1 cellular context compared by ENCODE assay signal in the genomic region with DNA sequence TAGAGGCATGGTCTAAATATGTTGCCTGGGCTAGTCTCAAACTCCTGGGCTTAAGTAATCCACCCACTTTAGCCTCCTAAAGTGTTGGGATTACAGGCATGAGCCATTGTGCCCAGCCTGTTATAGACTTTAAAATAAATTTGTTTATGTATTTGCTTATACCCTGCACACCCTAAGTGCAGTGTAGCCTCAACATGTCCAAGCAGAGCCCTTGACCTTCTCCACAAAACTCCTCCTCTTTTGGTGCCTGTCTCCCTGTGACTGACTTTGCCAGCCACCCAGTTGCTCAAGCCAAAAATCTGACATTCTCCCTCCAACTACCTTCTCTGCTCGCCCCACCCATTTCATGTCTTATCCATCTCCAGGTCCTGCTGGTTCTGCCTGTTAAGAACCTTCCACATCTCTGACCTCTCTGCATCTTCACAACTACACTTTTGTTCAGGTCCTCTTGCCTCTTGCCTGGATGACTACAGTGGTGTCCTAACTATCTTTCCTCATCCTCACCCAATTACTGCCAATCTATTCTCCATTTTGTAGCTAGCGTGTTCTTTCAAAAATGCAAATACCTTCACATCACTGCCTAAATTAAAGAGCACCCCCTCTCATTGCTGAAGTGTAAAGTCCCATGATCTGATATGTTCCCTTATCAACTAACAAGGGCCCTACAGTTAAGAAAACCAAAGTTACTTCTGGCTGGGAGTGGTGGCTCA.
TF ChIP-seq lines count a peak whose summit lies in the region.

No MANE protein-coding gene starts in this region.

TF ChIP-seq in K562, 482 proteins besides CTCF, POLR2A, EP300 and RAD21 (continued from another document and continues in another):
- TF ChIP-seq, protein P1, sequence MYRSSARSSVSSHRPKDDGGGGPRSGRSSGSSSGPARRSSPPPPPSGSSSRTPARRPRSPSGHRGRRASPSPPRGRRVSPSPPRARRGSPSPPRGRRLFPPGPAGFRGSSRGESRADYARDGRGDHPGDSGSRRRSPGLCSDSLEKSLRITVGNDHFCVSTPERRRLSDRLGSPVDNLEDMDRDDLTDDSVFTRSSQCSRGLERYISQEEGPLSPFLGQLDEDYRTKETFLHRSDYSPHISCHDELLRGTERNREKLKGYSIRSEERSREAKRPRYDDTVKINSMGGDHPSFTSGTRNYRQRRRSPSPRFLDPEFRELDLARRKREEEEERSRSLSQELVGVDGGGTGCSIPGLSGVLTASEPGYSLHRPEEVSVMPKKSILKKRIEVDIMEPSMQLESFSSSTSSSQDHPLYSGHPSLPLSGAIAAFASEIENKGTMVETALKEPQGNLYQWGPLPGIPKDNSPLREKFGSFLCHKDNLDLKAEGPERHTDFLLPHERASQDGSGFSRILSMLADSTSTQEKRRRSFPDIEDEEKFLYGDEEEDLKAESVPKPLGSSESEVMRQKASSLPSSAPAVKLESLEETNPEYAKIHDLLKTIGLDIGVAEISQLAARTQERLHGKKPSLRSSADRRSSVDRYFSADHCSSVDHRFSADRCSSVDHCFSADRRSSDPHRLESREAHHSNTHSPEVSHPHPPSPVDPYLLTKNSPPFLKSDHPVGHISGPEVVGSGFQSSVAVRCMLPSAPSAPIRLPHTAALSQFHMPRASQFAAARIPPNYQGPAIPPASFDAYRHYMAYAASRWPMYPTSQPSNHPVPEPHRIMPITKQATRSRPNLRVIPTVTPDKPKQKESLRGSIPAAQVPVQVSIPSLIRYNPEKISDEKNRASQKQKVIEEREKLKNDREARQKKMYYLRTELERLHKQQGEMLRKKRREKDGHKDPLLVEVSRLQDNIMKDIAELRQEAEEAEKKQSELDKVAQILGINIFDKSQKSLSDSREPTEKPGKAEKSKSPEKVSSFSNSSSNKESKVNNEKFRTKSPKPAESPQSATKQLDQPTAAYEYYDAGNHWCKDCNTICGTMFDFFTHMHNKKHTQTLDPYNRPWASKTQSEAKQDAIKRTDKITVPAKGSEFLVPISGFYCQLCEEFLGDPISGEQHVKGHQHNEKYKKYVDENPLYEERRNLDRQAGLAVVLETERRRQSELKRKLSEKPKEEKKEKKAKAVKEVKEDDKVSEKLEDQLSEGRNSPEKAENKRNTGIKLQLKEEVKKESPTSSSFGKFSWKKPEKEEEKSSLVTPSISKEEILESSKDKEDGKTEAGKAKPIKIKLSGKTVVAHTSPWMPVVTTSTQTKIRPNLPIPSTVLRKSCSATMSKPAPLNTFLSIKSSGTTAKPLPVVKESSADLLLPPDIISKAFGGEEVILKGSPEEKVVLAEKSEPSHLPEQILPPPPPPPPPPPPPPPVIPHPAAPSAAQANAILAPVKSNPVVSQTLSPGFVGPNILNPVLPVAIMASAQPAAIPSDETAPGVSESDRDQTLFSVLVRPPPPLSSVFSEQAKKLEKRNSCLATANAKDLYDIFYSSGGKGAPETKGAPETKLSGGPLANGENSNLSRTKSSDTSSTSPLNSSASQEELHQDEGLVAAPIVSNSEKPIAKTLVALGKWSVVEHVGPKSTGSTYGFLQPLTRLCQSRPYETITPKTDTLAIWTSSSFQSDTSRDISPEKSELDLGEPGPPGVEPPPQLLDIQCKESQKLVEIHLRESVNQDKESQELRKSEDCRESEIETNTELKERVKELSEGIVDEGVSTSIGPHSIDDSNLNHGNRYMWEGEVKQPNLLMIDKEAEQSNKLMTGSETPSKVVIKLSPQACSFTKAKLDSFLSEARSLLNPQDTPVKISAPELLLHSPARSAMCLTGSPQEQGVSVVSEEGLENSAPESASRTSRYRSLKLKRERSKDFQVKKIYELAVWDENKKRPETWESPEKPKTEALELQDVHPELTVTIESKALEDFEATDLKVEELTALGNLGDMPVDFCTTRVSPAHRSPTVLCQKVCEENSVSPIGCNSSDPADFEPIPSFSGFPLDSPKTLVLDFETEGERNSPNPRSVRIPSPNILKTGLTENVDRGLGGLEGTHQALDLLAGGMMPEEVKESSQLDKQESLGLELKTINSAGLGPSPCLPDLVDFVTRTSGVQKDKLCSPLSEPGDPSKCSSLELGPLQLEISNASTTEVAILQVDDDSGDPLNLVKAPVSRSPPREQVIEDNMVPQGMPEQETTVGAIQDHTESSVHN (IDR thresholded peaks at IDR 0.05; ENCODE audit: borderline replicate concordance in 1 of 2, low read depth in 1 of 2) = no peak
- TF ChIP-seq POLR3G (IDR thresholded peaks at IDR 0.05; ENCODE audit: extremely low read depth, insufficient read length, insufficient replicate concordance) (no peak), TBP (optimal IDR thresholded peaks at IDR 0.05; ENCODE audit: low read depth, low read length) (peak; percentile 51), CBX5 (IDR thresholded peaks at IDR 0.05; ENCODE audit: borderline replicate concordance, low read depth) (no peak), CBFA2T2 (conservative IDR thresholded peaks at IDR 0.05) (peak; percentile 46), CXXC5 (CRISPR knock-in tag; IDR thresholded peaks at IDR 0.05) (0 out of 2 replicates have a peak, but pooled peaks have one; percentile 33), TAL1 (IDR thresholded peaks at IDR 0.05) (peak; percentile 54), CTBP1 (IDR thresholded peaks at IDR 0.05; ENCODE audit: borderline replicate concordance) (peak; percentile 94), CBX8 (IDR thresholded peaks at IDR 0.05; ENCODE audit: borderline replicate concordance, extremely low read depth, low read depth, low read length, poor library complexity, severe bottlenecking) (no peak), RBM15 (IDR thresholded peaks at IDR 0.05; ENCODE audit: insufficient read depth, low read length) (no peak), NFIC (IDR thresholded peaks at IDR 0.05) (0 out of 2 replicates have a peak, but pooled peaks have one; percentile 21), ZNF3 (CRISPR knock-in tag; IDR thresholded peaks at IDR 0.05) (no peak), SRSF1 (IDR thresholded peaks at IDR 0.05; ENCODE audit: low read depth, low read length) (no peak), ZNF354B (CRISPR knock-in tag; IDR thresholded peaks at IDR 0.05) (no peak), BRCA1 (IDR thresholded peaks at IDR 0.05) (no peak), BRCA1 (CRISPR knock-in tag; IDR thresholded peaks at IDR 0.05) (no peak), NEUROD1 (IDR thresholded peaks at IDR 0.05; ENCODE audit: borderline replicate concordance, low read depth, low read length, partially characterized antibody) (no peak), TAF1 (IDR thresholded peaks at IDR 0.05; ENCODE audit: control insufficient read depth, extremely low read depth, insufficient read depth, low read length, severe bottlenecking) (no peak), ZNF197 (CRISPR knock-in tag; IDR thresholded peaks at IDR 0.05; ENCODE audit: low read depth) (no peak), ARID1B (IDR thresholded peaks at IDR 0.05) (peak; percentile 82), GABPA (tag; conservative IDR thresholded peaks at IDR 0.05; ENCODE audit: low read depth) (no peak), ZNF436 (CRISPR knock-in tag; IDR thresholded peaks at IDR 0.05) (no peak), THRAP3 (IDR thresholded peaks at IDR 0.05; ENCODE audit: borderline replicate concordance) (no peak), ZNF551 (CRISPR knock-in tag; IDR thresholded peaks at IDR 0.05) (no peak), RBM39 (optimal IDR thresholded peaks at IDR 0.05; ENCODE audit: low read depth, low read length) (no peak), POLR2AphosphoS5 (IDR thresholded peaks at IDR 0.05; ENCODE audit: control insufficient read depth, insufficient read depth, low read depth, low read length) (0 out of 2 replicates have a peak, but pooled peaks have one; percentile 24), MCM3 (IDR thresholded peaks at IDR 0.05) (no peak), CEBPB (tag; IDR thresholded peaks at IDR 0.05) (peak; percentile 11; the same call in 1 of the 2 replicates), BRF1 (IDR thresholded peaks at IDR 0.05; ENCODE audit: borderline replicate concordance, extremely low read depth, insufficient read length) (no peak), ZNF431 (CRISPR knock-in tag; IDR thresholded peaks at IDR 0.05) (no peak), TEAD2 (tag; IDR thresholded peaks at IDR 0.05) (no peak), XRCC5 (IDR thresholded peaks at IDR 0.05; ENCODE audit: low read depth, low read length) (no peak), ZNF184 (CRISPR knock-in tag; IDR thresholded peaks at IDR 0.05) (no peak)
- TF ChIP-seq, protein P2, sequence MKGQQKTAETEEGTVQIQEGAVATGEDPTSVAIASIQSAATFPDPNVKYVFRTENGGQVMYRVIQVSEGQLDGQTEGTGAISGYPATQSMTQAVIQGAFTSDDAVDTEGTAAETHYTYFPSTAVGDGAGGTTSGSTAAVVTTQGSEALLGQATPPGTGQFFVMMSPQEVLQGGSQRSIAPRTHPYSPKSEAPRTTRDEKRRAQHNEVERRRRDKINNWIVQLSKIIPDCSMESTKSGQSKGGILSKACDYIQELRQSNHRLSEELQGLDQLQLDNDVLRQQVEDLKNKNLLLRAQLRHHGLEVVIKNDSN (CRISPR knock-in tag; IDR thresholded peaks at IDR 0.05) = no peak
- TF ChIP-seq, protein P3, sequence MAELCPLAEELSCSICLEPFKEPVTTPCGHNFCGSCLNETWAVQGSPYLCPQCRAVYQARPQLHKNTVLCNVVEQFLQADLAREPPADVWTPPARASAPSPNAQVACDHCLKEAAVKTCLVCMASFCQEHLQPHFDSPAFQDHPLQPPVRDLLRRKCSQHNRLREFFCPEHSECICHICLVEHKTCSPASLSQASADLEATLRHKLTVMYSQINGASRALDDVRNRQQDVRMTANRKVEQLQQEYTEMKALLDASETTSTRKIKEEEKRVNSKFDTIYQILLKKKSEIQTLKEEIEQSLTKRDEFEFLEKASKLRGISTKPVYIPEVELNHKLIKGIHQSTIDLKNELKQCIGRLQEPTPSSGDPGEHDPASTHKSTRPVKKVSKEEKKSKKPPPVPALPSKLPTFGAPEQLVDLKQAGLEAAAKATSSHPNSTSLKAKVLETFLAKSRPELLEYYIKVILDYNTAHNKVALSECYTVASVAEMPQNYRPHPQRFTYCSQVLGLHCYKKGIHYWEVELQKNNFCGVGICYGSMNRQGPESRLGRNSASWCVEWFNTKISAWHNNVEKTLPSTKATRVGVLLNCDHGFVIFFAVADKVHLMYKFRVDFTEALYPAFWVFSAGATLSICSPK (IDR thresholded peaks at IDR 0.05; ENCODE audit: borderline replicate concordance) = no peak
- TF ChIP-seq, protein P4, sequence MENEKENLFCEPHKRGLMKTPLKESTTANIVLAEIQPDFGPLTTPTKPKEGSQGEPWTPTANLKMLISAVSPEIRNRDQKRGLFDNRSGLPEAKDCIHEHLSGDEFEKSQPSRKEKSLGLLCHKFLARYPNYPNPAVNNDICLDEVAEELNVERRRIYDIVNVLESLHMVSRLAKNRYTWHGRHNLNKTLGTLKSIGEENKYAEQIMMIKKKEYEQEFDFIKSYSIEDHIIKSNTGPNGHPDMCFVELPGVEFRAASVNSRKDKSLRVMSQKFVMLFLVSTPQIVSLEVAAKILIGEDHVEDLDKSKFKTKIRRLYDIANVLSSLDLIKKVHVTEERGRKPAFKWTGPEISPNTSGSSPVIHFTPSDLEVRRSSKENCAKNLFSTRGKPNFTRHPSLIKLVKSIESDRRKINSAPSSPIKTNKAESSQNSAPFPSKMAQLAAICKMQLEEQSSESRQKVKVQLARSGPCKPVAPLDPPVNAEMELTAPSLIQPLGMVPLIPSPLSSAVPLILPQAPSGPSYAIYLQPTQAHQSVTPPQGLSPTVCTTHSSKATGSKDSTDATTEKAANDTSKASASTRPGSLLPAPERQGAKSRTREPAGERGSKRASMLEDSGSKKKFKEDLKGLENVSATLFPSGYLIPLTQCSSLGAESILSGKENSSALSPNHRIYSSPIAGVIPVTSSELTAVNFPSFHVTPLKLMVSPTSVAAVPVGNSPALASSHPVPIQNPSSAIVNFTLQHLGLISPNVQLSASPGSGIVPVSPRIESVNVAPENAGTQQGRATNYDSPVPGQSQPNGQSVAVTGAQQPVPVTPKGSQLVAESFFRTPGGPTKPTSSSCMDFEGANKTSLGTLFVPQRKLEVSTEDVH (IDR thresholded peaks at IDR 0.05; ENCODE audit: low read depth, partially characterized antibody) = no peak
- TF ChIP-seq, protein P5, sequence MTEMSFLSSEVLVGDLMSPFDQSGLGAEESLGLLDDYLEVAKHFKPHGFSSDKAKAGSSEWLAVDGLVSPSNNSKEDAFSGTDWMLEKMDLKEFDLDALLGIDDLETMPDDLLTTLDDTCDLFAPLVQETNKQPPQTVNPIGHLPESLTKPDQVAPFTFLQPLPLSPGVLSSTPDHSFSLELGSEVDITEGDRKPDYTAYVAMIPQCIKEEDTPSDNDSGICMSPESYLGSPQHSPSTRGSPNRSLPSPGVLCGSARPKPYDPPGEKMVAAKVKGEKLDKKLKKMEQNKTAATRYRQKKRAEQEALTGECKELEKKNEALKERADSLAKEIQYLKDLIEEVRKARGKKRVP (CRISPR knock-in tag; IDR thresholded peaks at IDR 0.05) = no peak
- TF ChIP-seq, protein P6, sequence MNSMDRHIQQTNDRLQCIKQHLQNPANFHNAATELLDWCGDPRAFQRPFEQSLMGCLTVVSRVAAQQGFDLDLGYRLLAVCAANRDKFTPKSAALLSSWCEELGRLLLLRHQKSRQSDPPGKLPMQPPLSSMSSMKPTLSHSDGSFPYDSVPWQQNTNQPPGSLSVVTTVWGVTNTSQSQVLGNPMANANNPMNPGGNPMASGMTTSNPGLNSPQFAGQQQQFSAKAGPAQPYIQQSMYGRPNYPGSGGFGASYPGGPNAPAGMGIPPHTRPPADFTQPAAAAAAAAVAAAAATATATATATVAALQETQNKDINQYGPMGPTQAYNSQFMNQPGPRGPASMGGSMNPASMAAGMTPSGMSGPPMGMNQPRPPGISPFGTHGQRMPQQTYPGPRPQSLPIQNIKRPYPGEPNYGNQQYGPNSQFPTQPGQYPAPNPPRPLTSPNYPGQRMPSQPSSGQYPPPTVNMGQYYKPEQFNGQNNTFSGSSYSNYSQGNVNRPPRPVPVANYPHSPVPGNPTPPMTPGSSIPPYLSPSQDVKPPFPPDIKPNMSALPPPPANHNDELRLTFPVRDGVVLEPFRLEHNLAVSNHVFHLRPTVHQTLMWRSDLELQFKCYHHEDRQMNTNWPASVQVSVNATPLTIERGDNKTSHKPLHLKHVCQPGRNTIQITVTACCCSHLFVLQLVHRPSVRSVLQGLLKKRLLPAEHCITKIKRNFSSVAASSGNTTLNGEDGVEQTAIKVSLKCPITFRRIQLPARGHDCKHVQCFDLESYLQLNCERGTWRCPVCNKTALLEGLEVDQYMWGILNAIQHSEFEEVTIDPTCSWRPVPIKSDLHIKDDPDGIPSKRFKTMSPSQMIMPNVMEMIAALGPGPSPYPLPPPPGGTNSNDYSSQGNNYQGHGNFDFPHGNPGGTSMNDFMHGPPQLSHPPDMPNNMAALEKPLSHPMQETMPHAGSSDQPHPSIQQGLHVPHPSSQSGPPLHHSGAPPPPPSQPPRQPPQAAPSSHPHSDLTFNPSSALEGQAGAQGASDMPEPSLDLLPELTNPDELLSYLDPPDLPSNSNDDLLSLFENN (IDR thresholded peaks at IDR 0.05; ENCODE audit: low read depth in 2 of 2, low read length in 2 of 2) = no peak
- TF ChIP-seq, protein P7, sequence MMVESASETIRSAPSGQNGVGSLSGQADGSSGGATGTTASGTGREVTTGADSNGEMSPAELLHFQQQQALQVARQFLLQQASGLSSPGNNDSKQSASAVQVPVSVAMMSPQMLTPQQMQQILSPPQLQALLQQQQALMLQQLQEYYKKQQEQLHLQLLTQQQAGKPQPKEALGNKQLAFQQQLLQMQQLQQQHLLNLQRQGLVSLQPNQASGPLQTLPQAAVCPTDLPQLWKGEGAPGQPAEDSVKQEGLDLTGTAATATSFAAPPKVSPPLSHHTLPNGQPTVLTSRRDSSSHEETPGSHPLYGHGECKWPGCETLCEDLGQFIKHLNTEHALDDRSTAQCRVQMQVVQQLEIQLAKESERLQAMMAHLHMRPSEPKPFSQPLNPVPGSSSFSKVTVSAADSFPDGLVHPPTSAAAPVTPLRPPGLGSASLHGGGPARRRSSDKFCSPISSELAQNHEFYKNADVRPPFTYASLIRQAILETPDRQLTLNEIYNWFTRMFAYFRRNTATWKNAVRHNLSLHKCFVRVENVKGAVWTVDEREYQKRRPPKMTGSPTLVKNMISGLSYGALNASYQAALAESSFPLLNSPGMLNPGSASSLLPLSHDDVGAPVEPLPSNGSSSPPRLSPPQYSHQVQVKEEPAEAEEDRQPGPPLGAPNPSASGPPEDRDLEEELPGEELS (CRISPR knock-in tag; IDR thresholded peaks at IDR 0.05; ENCODE audit: borderline replicate concordance) = 0 out of 2 replicates have a peak, but pooled peaks have one; percentile 23
